In the genomic region with DNA sequence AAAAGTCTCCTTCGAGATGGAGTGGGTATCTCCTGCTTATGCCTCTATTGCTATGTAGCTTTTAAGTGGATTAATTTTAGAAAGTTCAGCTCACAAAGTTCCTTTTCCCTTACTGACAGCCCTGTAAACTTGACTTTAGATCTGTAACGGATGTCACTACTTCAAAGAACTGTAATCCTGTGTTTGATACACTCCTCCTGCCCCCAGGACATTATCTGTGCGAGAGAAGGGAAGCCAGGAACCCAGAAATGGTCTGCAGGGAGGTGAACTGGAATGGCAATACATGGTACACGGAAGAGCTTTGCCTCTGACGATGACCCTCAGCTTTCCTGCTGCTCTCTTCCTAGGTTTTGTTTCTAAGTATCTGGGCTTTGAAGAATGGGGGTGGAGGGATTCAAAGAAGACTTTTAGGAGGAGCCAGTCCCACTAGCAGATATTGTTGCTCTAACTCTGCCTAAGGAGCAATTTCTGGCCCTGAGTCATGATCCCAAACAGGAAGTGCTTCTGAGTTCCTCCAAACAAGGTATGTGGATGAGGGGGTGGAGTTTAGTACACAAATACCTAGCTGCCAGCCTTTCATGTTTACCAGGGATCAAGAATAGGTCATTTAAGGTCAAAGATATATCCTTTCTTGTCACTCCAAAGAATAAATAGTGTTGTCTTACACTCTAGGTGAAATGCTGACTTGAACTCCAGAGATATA, we compare ENCODE assay signal across 8 cellular contexts. TPM values are rescaled to one million over a fixed set of nuclear protein-coding genes. Genes with fewer than 3 reads are reported as not detected.
DNase-seq lines count a peak whose midpoint lies in the region; ATAC-seq, FAIRE-seq and TF ChIP-seq lines count a peak whose summit lies in the region.

No MANE protein-coding gene starts in this region.

- peak; percentile 73 to 91 (median 84) for ATAC-seq in psoas muscle
- no peak for ATAC-seq in HG02798 (IDR thresholded peaks at IDR 0.05; ENCODE audit: poor library complexity, unreplicated experiment)
- ATAC-seq in HG02973 (IDR thresholded peaks at IDR 0.05; ENCODE audit: unreplicated experiment) = no peak

- TF ChIP-seq CTCF in esophagus squamous epithelium (IDR thresholded peaks at IDR 0.05) = no peak
- TF ChIP-seq CTCF in psoas muscle (IDR thresholded peaks at IDR 0.05) = no peak

- no peak overlapping the region for H3K4me3 ChIP-seq in esophagus squamous epithelium
- H3K4me3 ChIP-seq in psoas muscle = no peak overlapping the region

- H3K36me3 ChIP-seq in esophagus squamous epithelium (no peaks in the 10 kb centered on the region), psoas muscle (ENCODE audit: insufficient read depth in 1 of 2, low read depth in 1 of 2) (no peaks in the 10 kb centered on the region)

- peaks cover 0 to 34% (median 15%) of the 10 kb centered on the region in 3 donors for H3K4me1 ChIP-seq in esophagus squamous epithelium
- H3K4me1 ChIP-seq in psoas muscle = peaks cover 10% of the 10 kb centered on the region

- 20 to 24% methylated on average over 5 of the region's 5 CpGs for WGBS in esophagus squamous epithelium, 2 donors
- WGBS in psoas muscle, 3 donors = 55 to 69% (median 56%) methylated on average over 5 of the region's 5 CpGs

- FAIRE-seq in RCC 7860 (lab: Jason Lieb, UNC) = peak; percentile 65

- H3K9me3 ChIP-seq in esophagus squamous epithelium = no peaks in the 10 kb centered on the region
- no peaks in the 10 kb centered on the region for H3K9me3 ChIP-seq in psoas muscle

- intact Hi-C loops in esophagus squamous epithelium (cut with DNase I) (no loop called here), psoas muscle (cut with DNase I) (loop anchor here in 1 of 2 donors (5.0 kb wide), 3 partner anchors 99 to 171 kb away; no protein-coding TSS in a partner anchor)

- H3K27me3 ChIP-seq in esophagus squamous epithelium (no peaks in the 10 kb centered on the region), psoas muscle (ENCODE audit: insufficient read depth in 3 of 3, low read length in 2 of 3) (no peaks in the 10 kb centered on the region)

- H3K27ac ChIP-seq in esophagus squamous epithelium = peak overlapping the region; percentile 74 to 82 (median 76)
- peak overlapping the region; percentile 83 for H3K27ac ChIP-seq in psoas muscle

- no peak for TF ChIP-seq POLR2A in esophagus squamous epithelium (IDR thresholded peaks at IDR 0.05)

- DNase-seq in NCI-H2196 (lab: John Stamatoyannopoulos, UW; ENCODE audit: unreplicated experiment) (peak; percentile 4), NCI-H2196 treated with DMSO at 0.1 percent for 48 hours (lab: John Stamatoyannopoulos, UW; ENCODE audit: unreplicated experiment) (no peak), RCC 7860 (ENCODE audit: low spot score) (peak; percentile 65), esophagus squamous epithelium (lab: John Stamatoyannopoulos, UW) (no peak), psoas muscle (no peak)
- no peak for DNase-seq in activated CD4-positive, CD25-positive, alpha-beta regulatory T cell (lab: John Stamatoyannopoulos, UW)

RNA-seq across cellular contexts. Expression of a gene that starts 43.4 kb away (rescaled TPM):
- total RNA-seq in esophagus squamous epithelium (1 to 10 TPM in 3 of 4 donors, not detected in 1; 1.1 to 3.1 (median 1.5) TPM), psoas muscle (1 to 10 TPM in 1 of 4 donors, under 1 TPM in 1, not detected in 2; 0.34 to 2.6 TPM)
- polyA plus RNA-seq in psoas muscle = under 1 TPM in 2 of 3 donors, not detected in 1; 0.05 to 0.08 TPM

Comparison
In these comparisons a context has a peak if more than half of its experiments do, and no peak if none do; other contexts are left out.
1. DNase-seq: peak in NCI-H2196 (single experiment) and RCC 7860 (single experiment); none in NCI-H2196 treated with DMSO at 0.1 percent for 48 hours (single experiment), esophagus squamous epithelium (single experiment), psoas muscle (0 of 2) and activated CD4-positive, CD25-positive, alpha-beta regulatory T cell (0 of 4).
2. ATAC-seq: peak in psoas muscle (4 of 4); none in HG02798 (single experiment) and HG02973 (single experiment).